Comparison of ENCODE assay signal across 9 cellular contexts in the genomic region with DNA sequence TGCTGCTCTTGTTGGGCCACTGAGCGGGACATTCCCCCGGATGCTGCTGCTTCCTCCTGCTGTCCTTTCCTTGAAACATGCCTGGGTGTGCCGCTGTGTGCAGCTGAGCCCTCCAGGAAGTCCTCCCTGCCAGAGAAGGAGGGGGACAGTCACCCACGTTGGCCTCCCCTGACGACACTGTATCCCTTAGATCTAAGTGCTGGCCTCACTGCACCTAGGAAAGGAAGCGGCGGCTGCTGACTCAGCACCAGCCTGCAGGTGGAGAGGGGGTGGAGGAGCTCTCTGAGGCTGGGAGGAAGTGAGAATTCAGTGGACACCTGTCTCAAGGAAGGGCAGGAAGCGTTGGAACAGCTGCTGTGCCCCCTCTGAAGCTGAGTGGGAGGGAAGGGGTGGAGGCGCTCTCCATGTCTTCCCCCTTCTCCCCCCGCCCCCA.
DNase-seq lines count a peak whose midpoint lies in the region; ATAC-seq and TF ChIP-seq lines count a peak whose summit lies in the region.
"Had no signal": no experiment of that assay in that cellular context is flagged by ENCODE, and none has a peak within 500 bp of the region (broad histone marks: within the 10 kb centered on the region; RNA-seq: fewer than 3 reads in every experiment).

No MANE protein-coding gene starts in this region.

- H3K9me3 Mint-ChIP-seq in activated naive CD4-positive, alpha-beta T cell treated with anti-CD3 and anti-CD28 coated beads, Interleukin-2, amount 10 ng/mL, durations not matched to agents 7 days and 5 days, result no peaks in the 10 kb centered on the region
- no peaks in the 10 kb centered on the region for H3K9me3 Mint-ChIP-seq in naive thymus-derived CD4-positive, alpha-beta T cell
- no peaks in the 10 kb centered on the region for H3K9me3 Mint-ChIP-seq in mesothelial cell of epicardium

- H3K27me3 ChIP-seq in naive thymus-derived CD4-positive, alpha-beta T cell (ENCODE audit: control insufficient read depth in 2 of 2, insufficient read depth in 2 of 2, low read length in 2 of 2), result no peaks in the 10 kb centered on the region

- CTCF ChIA-PET in activated naive CD4-positive, alpha-beta T cell treated with anti-CD3 and anti-CD28 coated beads, Interleukin-2, amount 10 ng/mL, durations not matched to agents 7 days and 5 days (lab: Charles Lee), result interaction anchor here (1.5 kb wide), 1 partner anchor 171 kb away, joined by 4 read pairs; a partner anchor contains a TSS
- CTCF ChIA-PET in naive thymus-derived CD4-positive, alpha-beta T cell (lab: Charles Lee), result interaction anchor here (0.7 kb wide), 1 partner anchor 678 kb away, joined by 3 read pairs; no protein-coding TSS in a partner anchor

- intact Hi-C loops in naive thymus-derived CD4-positive, alpha-beta T cell (cut with micrococcal nuclease), result loop anchor here in 1 of 2 donors (1.0 to 5.0 kb wide), 3 partner anchors 9 to 187 kb away; a partner anchor contains a TSS

- POLR2A ChIA-PET in naive thymus-derived CD4-positive, alpha-beta T cell (lab: Charles Lee), result no interaction called here

- H3K27ac ChIP-seq in naive thymus-derived CD4-positive, alpha-beta T cell (ENCODE audit: low read depth, low read length), result no peak overlapping the region
- H3K27ac ChIP-seq: thoracic aorta had no signal

- peak overlapping the region; percentile 87 for H3K27ac Mint-ChIP-seq in activated naive CD4-positive, alpha-beta T cell treated with anti-CD3 and anti-CD28 coated beads, Interleukin-2, amount 10 ng/mL, durations not matched to agents 7 days and 5 days
- H3K27ac Mint-ChIP-seq in naive thymus-derived CD4-positive, alpha-beta T cell, result peak overlapping the region; percentile 3 to 86 (median 71)
- H3K27ac Mint-ChIP-seq in mesothelial cell of epicardium, result no peak overlapping the region

- H3K36me3 ChIP-seq in naive thymus-derived CD4-positive, alpha-beta T cell (ENCODE audit: control insufficient read depth in 2 of 3, insufficient read depth in 3 of 3, low read length in 3 of 3), result no peaks in the 10 kb centered on the region
- H3K36me3 ChIP-seq: thoracic aorta had no signal

- H3K4me3 Mint-ChIP-seq in activated naive CD4-positive, alpha-beta T cell treated with anti-CD3 and anti-CD28 coated beads, Interleukin-2, amount 10 ng/mL, durations not matched to agents 7 days and 5 days, result peak overlapping the region; percentile 38
- H3K4me3 Mint-ChIP-seq in naive thymus-derived CD4-positive, alpha-beta T cell, result peak overlapping the region in 9 of 10 donors; percentile 3 to 75 (median 51)
- H3K4me3 Mint-ChIP-seq in mesothelial cell of epicardium, result no peak overlapping the region

- ATAC-seq in HG02884 (IDR thresholded peaks at IDR 0.05; ENCODE audit: unreplicated experiment), result peak; percentile 78
- peak; percentile 89 for ATAC-seq in naive thymus-derived CD4-positive, alpha-beta T cell

- DNase-seq in NCI-H2081 (lab: John Stamatoyannopoulos, UW) (peak; percentile 43 to 73), NCI-H2081 treated with DMSO at 0.1 percent for 48 hours (lab: John Stamatoyannopoulos, UW) (no peak), NCI-H69 (lab: John Stamatoyannopoulos, UW) (peak; percentile 87), mesothelial cell of epicardium (ENCODE audit: low spot score in 2 of 2, unreplicated experiment in 2 of 2) (no peak), anterior cingulate cortex (lab: John Stamatoyannopoulos, UW) (no peak)
- DNase-seq in activated naive CD4-positive, alpha-beta T cell treated with anti-CD3 and anti-CD28 coated beads, Interleukin-2, amount 10 ng/mL, durations not matched to agents 7 days and 5 days, result peak; percentile 86
- peak; percentile 16 to 59 (median 46) for DNase-seq in naive thymus-derived CD4-positive, alpha-beta T cell

- peaks cover 27% of the 10 kb centered on the region for H3K27me3 Mint-ChIP-seq in activated naive CD4-positive, alpha-beta T cell treated with anti-CD3 and anti-CD28 coated beads, Interleukin-2, amount 10 ng/mL, durations not matched to agents 7 days and 5 days
- H3K27me3 Mint-ChIP-seq in naive thymus-derived CD4-positive, alpha-beta T cell, result peaks cover 0 to 6% (median 3%) of the 10 kb centered on the region in 5 donors
- H3K27me3 Mint-ChIP-seq in mesothelial cell of epicardium (ENCODE audit: low read depth), result no peaks in the 10 kb centered on the region

- no peaks in the 10 kb centered on the region for H3K9me3 ChIP-seq in naive thymus-derived CD4-positive, alpha-beta T cell (ENCODE audit: control insufficient read depth in 2 of 3, low read length in 3 of 3)
- H3K9me3 ChIP-seq: thoracic aorta had no signal

- TF ChIP-seq CTCF in mesothelial cell of epicardium (IDR thresholded peaks at IDR 0.05; ENCODE audit: unreplicated experiment), result no peak

- peaks cover 6 to 16% of the 10 kb centered on the region in 2 donors for H3K4me1 ChIP-seq in naive thymus-derived CD4-positive, alpha-beta T cell (ENCODE audit: control insufficient read depth in 2 of 2, insufficient read depth in 2 of 2, low read length in 2 of 2)

- peaks cover 84% of the 10 kb centered on the region for H3K4me1 Mint-ChIP-seq in activated naive CD4-positive, alpha-beta T cell treated with anti-CD3 and anti-CD28 coated beads, Interleukin-2, amount 10 ng/mL, durations not matched to agents 7 days and 5 days
- peaks cover 21 to 72% (median 25%) of the 10 kb centered on the region in 7 donors for H3K4me1 Mint-ChIP-seq in naive thymus-derived CD4-positive, alpha-beta T cell
- peaks cover 7% of the 10 kb centered on the region for H3K4me1 Mint-ChIP-seq in mesothelial cell of epicardium

- peaks cover 2% of the 10 kb centered on the region for H3K36me3 Mint-ChIP-seq in activated naive CD4-positive, alpha-beta T cell treated with anti-CD3 and anti-CD28 coated beads, Interleukin-2, amount 10 ng/mL, durations not matched to agents 7 days and 5 days
- H3K36me3 Mint-ChIP-seq in naive thymus-derived CD4-positive, alpha-beta T cell, result no peaks in the 10 kb centered on the region
- H3K36me3 Mint-ChIP-seq in mesothelial cell of epicardium, result peaks cover 1% of the 10 kb centered on the region

- H3K4me3 ChIP-seq in naive thymus-derived CD4-positive, alpha-beta T cell (ENCODE audit: low read length), result no peak overlapping the region
- H3K4me3 ChIP-seq: thoracic aorta had no signal

Comparison
In these comparisons a context has a peak if more than half of its experiments do, and no peak if none do; other contexts are left out.
1. DNase-seq: peak in NCI-H2081 (2 of 2), NCI-H69 (single experiment), activated naive CD4-positive, alpha-beta T cell treated with anti-CD3 and anti-CD28 coated beads, Interleukin-2, amount 10 ng/mL, durations not matched to agents 7 days and 5 days (single experiment) and naive thymus-derived CD4-positive, alpha-beta T cell (9 of 9); none in NCI-H2081 treated with DMSO at 0.1 percent for 48 hours (single experiment), mesothelial cell of epicardium (0 of 2) and anterior cingulate cortex (0 of 58).